ENCODE assay signal across 19 cellular contexts in the genomic region with DNA sequence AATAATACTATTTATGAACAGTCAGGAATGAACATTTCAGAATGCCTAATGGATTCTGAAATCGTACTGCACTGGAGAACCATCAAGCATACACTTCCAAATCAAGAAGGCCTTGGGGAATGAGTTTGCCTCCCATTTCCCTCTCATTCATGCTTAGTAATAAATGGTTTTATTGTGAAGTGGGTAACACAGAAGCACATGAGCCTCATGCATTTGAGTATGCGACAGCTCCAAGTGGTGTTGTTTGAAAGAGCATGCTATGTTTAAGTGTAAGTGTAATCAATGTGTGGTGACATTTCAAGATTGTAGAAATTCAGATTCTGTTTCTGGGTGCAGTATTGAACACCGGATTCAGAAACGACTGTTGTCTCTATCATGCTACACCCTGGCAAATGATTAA.
DNase-seq lines count a peak whose midpoint lies in the region; ATAC-seq lines count a peak whose summit lies in the region.
"Had no signal": no experiment of that assay in that cellular context is flagged by ENCODE, and none has a peak within 500 bp of the region (broad histone marks: within the 10 kb centered on the region; RNA-seq: fewer than 3 reads in every experiment).

No MANE protein-coding gene starts in this region.

- ATAC-seq in HG02973 (IDR thresholded peaks at IDR 0.05; ENCODE audit: unreplicated experiment): no peak
- ATAC-seq: Right ventricle myocardium inferior had no signal

- H3K9me3 Mint-ChIP-seq in immature natural killer cell: no peaks in the 10 kb centered on the region

- H3K4me3 Mint-ChIP-seq in immature natural killer cell: no peak overlapping the region
- H3K4me3 Mint-ChIP-seq: CD4-positive, alpha-beta memory T cell had no signal

- H3K27me3 Mint-ChIP-seq in immature natural killer cell (ENCODE audit: low read depth in 3 of 3): peaks cover 0 to 5% (median 2%) of the 10 kb centered on the region in 3 donors
- H3K27me3 Mint-ChIP-seq: CD4-positive, alpha-beta memory T cell had no signal

- in situ Hi-C loops in SK-MEL-5 (cut with HindIII; ENCODE audit: low pct_unique_long_range_greater_than_20kb, low sequenced_read_pairs): no loop called here

- H3K27ac Mint-ChIP-seq in immature natural killer cell: no peak overlapping the region
- H3K27ac Mint-ChIP-seq: CD4-positive, alpha-beta memory T cell had no signal

- no peaks in the 10 kb centered on the region for H3K36me3 Mint-ChIP-seq in immature natural killer cell
- H3K36me3 Mint-ChIP-seq: CD4-positive, alpha-beta memory T cell had no signal

- DNase-seq in DMS153 (lab: John Stamatoyannopoulos, UW) (peak; percentile 14), DMS153 treated with DMSO at 0.1 percent for 48 hours (lab: John Stamatoyannopoulos, UW; ENCODE audit: unreplicated experiment) (no peak), NCI-H1436 treated with DMSO at 0.1 percent for 48 hours (lab: John Stamatoyannopoulos, UW) (peak; percentile 78), SK-MEL-5 (ENCODE audit: low read depth, low spot score) (peak; percentile 95), pons (ENCODE audit: low spot score) (peak; percentile 74), T1000 (lab: John Stamatoyannopoulos, UW) (no peak), immature natural killer cell (no peak)
- DNase-seq: ACHN; Calu3; CD4-positive, alpha-beta memory T cell; DMS53; Karpas-422; MV-4-11; NCI-H1105 treated with DMSO at 0.1 percent for 48 hours; NCI-H1930; NCI-H2171; NCI-H524 treated with DMSO at 0.1 percent for 48 hours had no signal

- H3K4me1 Mint-ChIP-seq in immature natural killer cell: no peaks in the 10 kb centered on the region
- H3K4me1 Mint-ChIP-seq: CD4-positive, alpha-beta memory T cell had no signal

Comparison
In these comparisons a context has a peak if more than half of its experiments do, and no peak if none do; other contexts are left out.
1. DNase-seq: peak in DMS153 (single experiment), NCI-H1436 treated with DMSO at 0.1 percent for 48 hours (single experiment), SK-MEL-5 (single experiment) and pons (single experiment); none in DMS153 treated with DMSO at 0.1 percent for 48 hours (single experiment), T1000 (single experiment) and immature natural killer cell (0 of 3).